In genomic region chr14:102940729-102941362, GRCh38 we compare ENCODE assay signal across 24 cellular contexts. TPM values are rescaled to one million over a fixed set of nuclear protein-coding genes. Genes with fewer than 3 reads are reported as not detected.
"Had no signal": no experiment of that assay in that cellular context is flagged by ENCODE, and none has a peak within 500 bp of the region (broad histone marks: within the 10 kb centered on the region; RNA-seq: fewer than 3 reads in every experiment).

No MANE protein-coding gene starts in this region.

- H3K27ac ChIP-seq: breast epithelium, colonic mucosa, hepatocyte, left ventricle myocardium inferior, skin epidermis, transverse colon, vagina, WERI-Rb-1 had no signal

- H3K27me3 ChIP-seq: breast epithelium, colonic mucosa, dorsolateral prefrontal cortex, hepatocyte, right lobe of liver, transverse colon, vagina had no signal

- H3K4me2 ChIP-seq: hepatocyte had no signal

- H2AFZ ChIP-seq: hepatocyte had no signal

- H3K4me3 ChIP-seq: breast epithelium, colonic mucosa, dorsolateral prefrontal cortex, hepatocyte, left ventricle myocardium inferior, right lobe of liver, skin epidermis, transverse colon, vagina had no signal

- H3K79me2 ChIP-seq: hepatocyte had no signal

- H3K4me1 ChIP-seq: breast epithelium, colonic mucosa, vagina had no signal

- H3K9me3 ChIP-seq: breast epithelium, colonic mucosa, left ventricle myocardium inferior, right lobe of liver, transverse colon, vagina had no signal

- DNase-seq: activated CD4-positive, alpha-beta T cell treated with anti-CD3 and anti-CD28 coated beads for 1 hour; activated effector memory CD4-positive, alpha-beta T cell treated with Interleukin-2 at 50 U/mL for 16 hours; activated naive CD4-positive, alpha-beta T cell treated with anti-CD3 and anti-CD28 coated beads for 36 hours; activated naive CD8-positive, alpha-beta T cell treated with anti-CD3 and anti-CD28 coated beads, Interleukin-2, amount 10 ng/mL, durations not matched to agents 7 days and 5 days; activated T-cell treated with anti-CD3 and anti-CD28 coated beads, Interleukin-2, amount 50 U/mL, for 72 hours; amniotic stem cell; effector memory CD8-positive, alpha-beta T cell; foreskin melanocyte; immature natural killer cell; kidney glomerular epithelial cell; left ventricle myocardium inferior; stimulated activated CD4-positive, alpha-beta T cell treated with anti-CD3 and anti-CD28 coated beads, Interleukin-1b, Interleukin-23, amount 100 ng/mL, for 48 hours; stimulated activated naive CD8-positive, alpha-beta T cell treated with anti-CD3 and anti-CD28 coated beads, Interleukin-15, amount 100 ng/mL, for 72 hours; WERI-Rb-1 had no signal

- ATAC-seq: activated T-cell treated with anti-CD3 and anti-CD28 coated beads, Interleukin-2, amount 50 U/mL, for 72 hours; effector memory CD8-positive, alpha-beta T cell; stimulated activated effector memory CD8-positive, alpha-beta T cell treated with anti-CD3 and anti-CD28 coated beads, Interleukin-12 subunit alpha, Interleukin-12 subunit beta, amount 100 ng/mL, for 72 hours; stimulated activated naive CD8-positive, alpha-beta T cell treated with anti-CD3 and anti-CD28 coated beads, Interleukin-15, amount 100 ng/mL, for 72 hours had no signal

RNA-seq across cellular contexts. Expression of gene AMN, which starts 18.4 kb away (rescaled TPM):
- total RNA-seq: endothelial cell of umbilical vein, left ventricle myocardium inferior had no signal
